22 cellular contexts compared by ENCODE assay signal in the genomic region with DNA sequence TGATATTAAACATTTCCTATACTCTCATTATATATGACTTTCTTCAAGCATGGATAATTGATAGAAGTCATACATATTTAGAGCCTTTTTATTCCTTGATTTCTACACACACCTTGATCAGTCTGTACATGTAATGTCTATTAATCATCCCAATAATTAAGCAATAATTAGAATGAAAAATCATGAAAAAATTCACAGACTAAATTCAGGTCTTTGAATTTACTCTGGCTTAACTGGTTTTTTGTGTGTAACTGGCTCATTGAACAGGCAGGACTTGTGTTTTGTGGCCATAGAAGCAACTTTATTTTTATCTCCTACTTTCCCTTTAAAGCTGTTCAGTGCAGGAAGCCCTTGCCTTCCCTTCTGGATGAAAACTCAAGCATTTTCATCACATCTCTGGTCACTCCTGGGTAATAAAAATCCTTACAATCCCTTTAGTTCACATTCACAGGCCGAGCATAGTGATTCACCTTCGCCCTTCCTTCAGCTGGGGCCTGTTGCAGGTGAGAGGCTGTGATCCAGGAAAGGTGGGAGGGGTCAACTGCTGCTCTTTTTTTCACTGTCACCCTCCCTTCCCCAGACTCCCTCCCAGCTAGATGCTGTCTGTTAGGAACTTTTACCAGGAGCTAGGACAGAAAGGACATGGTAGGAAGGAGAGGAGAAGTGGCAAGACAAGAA. TPM values are rescaled to one million over a fixed set of nuclear protein-coding genes. Genes with fewer than 3 reads are reported as not detected.
DNase-seq lines count a peak whose midpoint lies in the region; ATAC-seq and TF ChIP-seq lines count a peak whose summit lies in the region.
"Had no signal": no experiment of that assay in that cellular context is flagged by ENCODE, and none has a peak within 500 bp of the region (broad histone marks: within the 10 kb centered on the region; RNA-seq: fewer than 3 reads in every experiment).

No MANE protein-coding gene starts in this region.

- no peaks in the 10 kb centered on the region for H3K27me3 ChIP-seq in PC-9 (ENCODE audit: insufficient read depth, low read depth)

- H3K36me3 ChIP-seq in PC-9 (ENCODE audit: low read depth): no peaks in the 10 kb centered on the region
- H3K36me3 ChIP-seq: lower lobe of right lung had no signal

- H3K4me3 ChIP-seq in PC-9: no peak overlapping the region
- H3K4me3 ChIP-seq: A549, lower lobe of right lung had no signal

- peak; percentile 42 to 49 for ATAC-seq in activated naive CD4-positive, alpha-beta T cell treated with anti-CD3 and anti-CD28 coated beads, Interleukin-2, amount 50 U/mL, for 72 hours
- ATAC-seq in stimulated activated naive B cell treated with anti-CD40 and anti-IgM and Interleukin-4, amounts not matched to agents 10 μg/mL and 1 μg/mL and 100 μg/mL, for 72 hours (replicated peaks): no peak
- ATAC-seq in GM19351 (IDR thresholded peaks at IDR 0.05; ENCODE audit: unreplicated experiment): no peak
- ATAC-seq: A549, lower lobe of right lung had no signal

- no peaks in the 10 kb centered on the region for H3K9me3 ChIP-seq in PC-9 (ENCODE audit: insufficient read depth, low read depth)
- H3K9me3 ChIP-seq: lower lobe of right lung had no signal

- no peaks in the 10 kb centered on the region for H3K36me3 Mint-ChIP-seq in activated naive CD4-positive, alpha-beta T cell treated with anti-CD3 and anti-CD28 coated beads, Interleukin-2, amount 50 U/mL, for 72 hours
- H3K36me3 Mint-ChIP-seq in stimulated activated naive B cell treated with anti-CD40 and anti-IgM and Interleukin-4, amounts not matched to agents 10 μg/mL and 1 μg/mL and 100 μg/mL, for 72 hours: no peaks in the 10 kb centered on the region
- H3K36me3 Mint-ChIP-seq: activated naive CD4-positive, alpha-beta T cell treated with anti-CD3 and anti-CD28 coated beads, Interleukin-2, amount 10 ng/mL, durations not matched to agents 7 days and 5 days had no signal

- DNase-seq in activated naive CD4-positive, alpha-beta T cell treated with anti-CD3 and anti-CD28 coated beads, Interleukin-2, amount 50 U/mL, for 72 hours (ENCODE audit: low spot score in 2 of 2): no peak
- no peak for DNase-seq in activated naive CD4-positive, alpha-beta T cell treated with anti-CD3 and anti-CD28 coated beads, Interleukin-2, amount 50 U/mL, for 16 hours
- DNase-seq in PC-9 (peak in 1 of 2 experiments; percentile 5), iPS DF 19.7 (ENCODE audit: low read depth, low spot score) (peak; percentile 40)
- no peak for DNase-seq in stimulated activated naive B cell treated with anti-CD40 and anti-IgM and Interleukin-4, amounts not matched to agents 10 μg/mL and 1 μg/mL and 100 μg/mL, for 72 hours
- DNase-seq in activated effector memory CD4-positive, alpha-beta T cell treated with anti-CD3 and anti-CD28 coated beads, Interleukin-2, amount 50 U/mL, for 16 hours: no peak
- no peak for DNase-seq in stimulated activated CD4-positive, alpha-beta T cell treated with anti-CD3 and anti-CD28 coated beads, Interleukin-2, amount 100 ng/mL, for 48 hours
- DNase-seq: activated naive CD4-positive, alpha-beta T cell treated with anti-CD3 and anti-CD28 coated beads, Interleukin-2, amount 10 ng/mL, durations not matched to agents 7 days and 5 days; activated T-cell treated with anti-CD3 and anti-CD28 coated beads, Interleukin-2, amount 50 U/mL, for 48 hours; aorta; central memory CD4-positive, alpha-beta T cell; DMS79 treated with DMSO at 0.1 percent for 48 hours; head of caudate nucleus; IMR-90; lower lobe of right lung; MM.1S; NCI-H1694 treated with DMSO at 0.1 percent for 48 hours; SIG-M5; trophoblast cell had no signal

- peaks cover 0 to 6% of the 10 kb centered on the region in 2 donors for H3K4me1 Mint-ChIP-seq in stimulated activated naive B cell treated with anti-CD40 and anti-IgM and Interleukin-4, amounts not matched to agents 10 μg/mL and 1 μg/mL and 100 μg/mL, for 72 hours
- H3K4me1 Mint-ChIP-seq: activated naive CD4-positive, alpha-beta T cell treated with anti-CD3 and anti-CD28 coated beads, Interleukin-2, amount 10 ng/mL, durations not matched to agents 7 days and 5 days; B cell had no signal

- H3K27ac ChIP-seq in PC-9: no peak overlapping the region
- H3K27ac ChIP-seq: A549, lower lobe of right lung had no signal

- intact Hi-C loops in PC-9 (cut with micrococcal nuclease; ENCODE audit: unreplicated experiment): loop anchor here (10.0 kb wide), 1 partner anchor 136 kb away; no protein-coding TSS in a partner anchor

- H2AFZ ChIP-seq in PC-9: 0 out of 2 replicates have a peak overlapping the region, but pooled peaks have one; percentile 35

- no peaks in the 10 kb centered on the region for H3K4me1 ChIP-seq in PC-9 (replicated peaks; ENCODE audit: insufficient read depth)
- H3K4me1 ChIP-seq: A549 had no signal

- no TSS peak for BruUV-seq in PC-9 (replicated peaks; lab: Mats Ljungman, UMichigan)

- POLR2A ChIA-PET in PC-9 (lab: Charles Lee; ENCODE audit: unreplicated experiment): no interaction called here

- no peak overlapping the region for H3K27ac Mint-ChIP-seq in activated naive CD4-positive, alpha-beta T cell treated with anti-CD3 and anti-CD28 coated beads, Interleukin-2, amount 50 U/mL, for 72 hours
- peak overlapping the region; percentile 17 for H3K27ac Mint-ChIP-seq in stimulated activated naive B cell treated with anti-CD40 and anti-IgM and Interleukin-4, amounts not matched to agents 10 μg/mL and 1 μg/mL and 100 μg/mL, for 72 hours
- H3K27ac Mint-ChIP-seq: activated naive CD4-positive, alpha-beta T cell treated with anti-CD3 and anti-CD28 coated beads, Interleukin-2, amount 10 ng/mL, durations not matched to agents 7 days and 5 days; B cell had no signal

- TF ChIP-seq CTCF in PC-9 (conservative IDR thresholded peaks at IDR 0.05): no peak

- no peaks in the 10 kb centered on the region for H3K79me2 ChIP-seq in PC-9 (ENCODE audit: low read depth)

- H4K20me1 ChIP-seq in PC-9 (ENCODE audit: insufficient read depth): no peaks in the 10 kb centered on the region

- no peaks in the 10 kb centered on the region for H3F3A ChIP-seq in PC-9 (ENCODE audit: insufficient read depth, low read depth)

- H3K4me3 Mint-ChIP-seq in stimulated activated naive B cell treated with anti-CD40 and anti-IgM and Interleukin-4, amounts not matched to agents 10 μg/mL and 1 μg/mL and 100 μg/mL, for 72 hours: no peak overlapping the region
- H3K4me3 Mint-ChIP-seq: activated naive CD4-positive, alpha-beta T cell treated with anti-CD3 and anti-CD28 coated beads, Interleukin-2, amount 10 ng/mL, durations not matched to agents 7 days and 5 days; B cell had no signal

- CTCF ChIA-PET in PC-9 (lab: Charles Lee): no interaction called here

- peaks cover 0 to 6% of the 10 kb centered on the region in 2 donors for H3K27me3 Mint-ChIP-seq in stimulated activated naive B cell treated with anti-CD40 and anti-IgM and Interleukin-4, amounts not matched to agents 10 μg/mL and 1 μg/mL and 100 μg/mL, for 72 hours
- H3K27me3 Mint-ChIP-seq: B cell had no signal

- no peaks in the 10 kb centered on the region for H3K9me2 ChIP-seq in PC-9 (ENCODE audit: insufficient read depth)

- no peaks in the 10 kb centered on the region for H3K9me3 Mint-ChIP-seq in activated naive CD4-positive, alpha-beta T cell treated with anti-CD3 and anti-CD28 coated beads, Interleukin-2, amount 50 U/mL, for 72 hours
- H3K9me3 Mint-ChIP-seq in stimulated activated naive B cell treated with anti-CD40 and anti-IgM and Interleukin-4, amounts not matched to agents 10 μg/mL and 1 μg/mL and 100 μg/mL, for 72 hours: peaks cover 5 to 6% of the 10 kb centered on the region in 2 donors
- H3K9me3 Mint-ChIP-seq: activated naive CD4-positive, alpha-beta T cell treated with anti-CD3 and anti-CD28 coated beads, Interleukin-2, amount 10 ng/mL, durations not matched to agents 7 days and 5 days had no signal

- no peak overlapping the region for H3K4me2 ChIP-seq in PC-9
- H3K4me2 ChIP-seq: A549 had no signal

RNA-seq across cellular contexts. Expression of gene ITSN2, which starts 58.0 kb away (rescaled TPM):
- total RNA-seq in activated naive CD4-positive, alpha-beta T cell treated with anti-CD3 and anti-CD28 coated beads, Interleukin-2, amount 50 U/mL, for 72 hours: 10 to 100 TPM; 48.7 to 51.2 TPM
- 28.4 and 30.4 TPM in 2 replicates for total RNA-seq in PC-9 (2021)

Comparison
In these comparisons a context has a peak if more than half of its experiments do, and no peak if none do; other contexts are left out.
1. ATAC-seq: peak in activated naive CD4-positive, alpha-beta T cell treated with anti-CD3 and anti-CD28 coated beads, Interleukin-2, amount 50 U/mL, for 72 hours (2 of 2); none in stimulated activated naive B cell treated with anti-CD40 and anti-IgM and Interleukin-4, amounts not matched to agents 10 μg/mL and 1 μg/mL and 100 μg/mL, for 72 hours (0 of 2) and GM19351 (single experiment).